ENCODE assay signal across 8 cellular contexts in the genomic region with DNA sequence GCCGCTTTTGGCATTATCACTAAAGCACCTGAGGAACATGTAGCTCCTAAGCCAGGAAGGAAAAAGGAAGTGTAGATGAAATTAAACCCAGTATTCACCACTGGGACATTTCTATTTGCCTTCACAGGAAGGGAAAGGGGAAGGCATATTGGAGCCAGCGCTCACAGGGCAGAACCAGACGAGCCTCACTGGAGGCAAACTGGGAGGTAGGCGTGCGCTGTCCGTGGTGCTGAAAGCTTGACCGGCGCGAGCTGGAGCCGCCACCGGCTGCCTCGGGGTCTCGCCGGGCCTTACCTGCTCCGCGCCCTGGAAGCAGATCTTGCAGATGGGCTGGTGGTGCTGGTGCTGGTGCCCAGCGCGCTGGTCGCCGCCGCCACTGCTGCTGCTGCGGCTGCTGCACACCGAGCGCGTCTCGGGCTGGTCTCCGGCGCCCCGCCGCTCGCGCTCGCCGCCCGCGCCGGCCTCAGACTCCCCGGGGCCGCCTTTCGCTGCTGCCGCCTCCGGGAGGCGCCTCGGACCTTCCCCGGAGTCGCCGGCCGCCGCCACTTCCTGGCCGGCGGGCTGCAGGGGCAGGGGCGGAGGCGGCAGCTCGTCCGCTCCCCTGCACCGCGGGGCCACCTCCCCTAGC. TPM values are rescaled to one million over a fixed set of nuclear protein-coding genes. Genes with fewer than 3 reads are reported as not detected.
DNase-seq lines count a peak whose midpoint lies in the region; ATAC-seq and TF ChIP-seq lines count a peak whose summit lies in the region.

No MANE protein-coding gene starts in this region.

- peaks cover 54% of the 10 kb centered on the region for H3K27me3 Mint-ChIP-seq in WTC11 (ENCODE audit: low read depth)
- H3K27me3 Mint-ChIP-seq in endothelial cell (ENCODE audit: unreplicated experiment) = peaks cover 11% of the 10 kb centered on the region

- peaks cover 11% of the 10 kb centered on the region for H3K27me3 ChIP-seq in lung (ENCODE audit: control insufficient read depth, insufficient read depth)
- H3K27me3 ChIP-seq in stomach = peaks cover 14 to 78% (median 33%) of the 10 kb centered on the region in 3 donors

- no peak overlapping the region for H3K27ac Mint-ChIP-seq in WTC11
- peak overlapping the region; percentile 57 for H3K27ac Mint-ChIP-seq in endothelial cell (ENCODE audit: unreplicated experiment)

- H3K4me1 Mint-ChIP-seq in WTC11 (peaks cover 13% of the 10 kb centered on the region), endothelial cell (ENCODE audit: unreplicated experiment) (peaks cover 3% of the 10 kb centered on the region)

- H3K4me3 Mint-ChIP-seq in WTC11 (peak overlapping the region; percentile 57), endothelial cell (ENCODE audit: unreplicated experiment) (peak overlapping the region; percentile 94)

- POLR2A ChIA-PET in WTC11 (lab: Charles Lee) = interaction anchor here (1.0 kb wide), 1 partner anchor 26 kb away, joined by 6 read pairs; no protein-coding TSS in a partner anchor

- no peak for TF ChIP-seq EP300 in stomach (IDR thresholded peaks at IDR 0.05)

- H3K9me3 Mint-ChIP-seq in WTC11 (no peaks in the 10 kb centered on the region), endothelial cell (ENCODE audit: unreplicated experiment) (no peaks in the 10 kb centered on the region)

- H3K36me3 Mint-ChIP-seq in WTC11 (no peaks in the 10 kb centered on the region), endothelial cell (ENCODE audit: low read depth, unreplicated experiment) (peaks cover 4% of the 10 kb centered on the region)

- no peak for TF ChIP-seq POLR2A in stomach (IDR thresholded peaks at IDR 0.05)

- H3K9me3 ChIP-seq in lung (ENCODE audit: control insufficient read depth in 2 of 2, insufficient read depth in 1 of 2, low read length in 1 of 2) (peaks cover 0 to 12% of the 10 kb centered on the region in 2 donors), stomach (peaks cover 0 to 9% (median 0%) of the 10 kb centered on the region in 4 donors)

- ATAC-seq in WTC11 (peak; percentile 88), lung (ENCODE audit: insufficient read depth, low FRiP score) (peak; percentile 74), HG03520 (IDR thresholded peaks at IDR 0.05; ENCODE audit: unreplicated experiment) (no peak)

- intact Hi-C loops in stomach (cut with DNase I; ENCODE audit: low total_unique reads) = no loop called here

- peaks cover 7% of the 10 kb centered on the region in 2 donors for H3K4me1 ChIP-seq in lung (ENCODE audit: control insufficient read depth in 2 of 2, insufficient read depth in 2 of 2, low read length in 2 of 2)
- peaks cover 0 to 17% (median 7%) of the 10 kb centered on the region in 4 donors for H3K4me1 ChIP-seq in stomach

- H3K4me3 ChIP-seq in lung (no peak overlapping the region), stomach (peak overlapping the region; percentile 11 to 42 (median 26))

- DNase-seq in DMS153 (lab: John Stamatoyannopoulos, UW) (peak; percentile 49), LoVo (ENCODE audit: low spot score) (peak; percentile 19), WTC11 (ENCODE audit: low spot score) (peak; percentile 96), endothelial cell (ENCODE audit: low spot score) (peak; percentile 94), lung (ENCODE audit: low spot score) (peak; percentile 48), stomach (peak; percentile 45), NCI-H187 treated with DMSO at 0.1 percent for 48 hours (lab: John Stamatoyannopoulos, UW) (no peak)

- 5 to 7% methylated on average over 52 to 57 of the region's 57 CpGs for WGBS in lung, 2 donors
- WGBS in stomach, 5 donors = 5 to 13% (median 8%) methylated on average over 9 to 57 of the region's 57 CpGs

- CTCF ChIA-PET in WTC11 (lab: Charles Lee) = interaction anchor here (1.1 to 3.4 kb wide), 6 partner anchors 18 to 280 kb away, joined by 3 to 15 read pairs (median 4); no protein-coding TSS in a partner anchor

- no peak for TF ChIP-seq CTCF in WTC11 (IDR thresholded peaks at IDR 0.05)
- TF ChIP-seq CTCF in endothelial cell (IDR thresholded peaks at IDR 0.05; ENCODE audit: unreplicated experiment) = no peak
- TF ChIP-seq CTCF in lung (IDR thresholded peaks at IDR 0.05; ENCODE audit: control extremely low read depth, extremely low read depth) = no peak
- TF ChIP-seq CTCF in stomach (IDR thresholded peaks at IDR 0.05) = no peak

- H3K27ac ChIP-seq in lung (ENCODE audit: low read depth in 1 of 2, low read length in 1 of 2) = no peak overlapping the region
- no peak overlapping the region for H3K27ac ChIP-seq in stomach

- H3K36me3 ChIP-seq in lung (ENCODE audit: control insufficient read depth in 2 of 2, insufficient read depth in 2 of 2, low read length in 2 of 2) (no peaks in the 10 kb centered on the region), stomach (no peaks in the 10 kb centered on the region)

TF ChIP-seq in WTC11, 78 proteins besides CTCF, POLR2A, EP300 and RAD21 (continues in another document):
- TF ChIP-seq ZNF232 (CRISPR knock-in tag; IDR thresholded peaks at IDR 0.05) (peak; percentile 96), GTF2I (CRISPR knock-in tag; conservative IDR thresholded peaks at IDR 0.05) (no peak), GRHL2 (CRISPR knock-in tag; IDR thresholded peaks at IDR 0.05; ENCODE audit: insufficient replicate concordance, severe bottlenecking) (no peak), SMAD4 (CRISPR knock-in tag; IDR thresholded peaks at IDR 0.05) (peak; percentile 82), FOXJ3 (CRISPR knock-in tag; IDR thresholded peaks at IDR 0.05; ENCODE audit: borderline replicate concordance) (no peak), CREM (CRISPR knock-in tag; IDR thresholded peaks at IDR 0.05) (peak; percentile 84), NR3C1 (CRISPR knock-in tag; conservative IDR thresholded peaks at IDR 0.05; ENCODE audit: low read depth) (peak; percentile 92; the same call in 1 of the 2 replicates), RELA (CRISPR knock-in tag; IDR thresholded peaks at IDR 0.05; ENCODE audit: borderline replicate concordance) (peak; percentile 85), OVOL2 (CRISPR knock-in tag; IDR thresholded peaks at IDR 0.05; ENCODE audit: borderline replicate concordance) (no peak)
- TF ChIP-seq, protein P1, sequence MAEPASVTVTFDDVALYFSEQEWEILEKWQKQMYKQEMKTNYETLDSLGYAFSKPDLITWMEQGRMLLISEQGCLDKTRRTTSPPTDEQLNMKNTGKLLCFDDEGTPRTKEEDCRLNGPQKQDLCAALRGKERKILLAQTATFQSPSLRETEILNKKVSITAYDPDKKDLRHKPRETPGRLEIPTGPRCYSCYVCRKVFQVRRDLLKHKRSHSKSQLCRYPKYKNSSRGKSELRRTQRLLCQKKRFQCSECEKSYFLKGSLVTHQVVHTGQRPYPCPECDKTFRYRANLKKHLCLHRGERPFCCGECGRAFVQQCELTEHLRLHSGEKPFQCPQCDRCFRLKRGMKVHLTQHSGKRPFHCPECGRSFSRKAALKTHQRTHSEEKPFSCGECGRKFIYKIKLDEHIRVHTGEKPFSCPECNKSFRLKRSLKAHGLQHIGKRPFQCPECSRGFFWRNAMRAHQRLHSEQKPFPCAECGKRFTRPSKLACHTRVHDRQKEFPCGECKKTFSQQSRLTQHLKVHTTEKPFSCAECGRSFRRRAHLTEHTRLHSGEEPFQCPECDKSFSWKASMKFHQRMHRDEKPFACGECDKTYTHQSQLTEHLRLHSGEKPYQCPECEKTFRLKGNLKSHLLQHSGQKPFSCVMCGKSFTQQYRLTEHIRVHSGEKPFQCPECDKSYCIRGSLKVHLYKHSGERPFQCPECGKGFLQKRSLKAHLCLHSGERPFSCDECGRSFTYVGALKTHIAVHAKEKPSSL (CRISPR knock-in tag; conservative IDR thresholded peaks at IDR 0.05) = no peak
- TF ChIP-seq, protein P2, sequence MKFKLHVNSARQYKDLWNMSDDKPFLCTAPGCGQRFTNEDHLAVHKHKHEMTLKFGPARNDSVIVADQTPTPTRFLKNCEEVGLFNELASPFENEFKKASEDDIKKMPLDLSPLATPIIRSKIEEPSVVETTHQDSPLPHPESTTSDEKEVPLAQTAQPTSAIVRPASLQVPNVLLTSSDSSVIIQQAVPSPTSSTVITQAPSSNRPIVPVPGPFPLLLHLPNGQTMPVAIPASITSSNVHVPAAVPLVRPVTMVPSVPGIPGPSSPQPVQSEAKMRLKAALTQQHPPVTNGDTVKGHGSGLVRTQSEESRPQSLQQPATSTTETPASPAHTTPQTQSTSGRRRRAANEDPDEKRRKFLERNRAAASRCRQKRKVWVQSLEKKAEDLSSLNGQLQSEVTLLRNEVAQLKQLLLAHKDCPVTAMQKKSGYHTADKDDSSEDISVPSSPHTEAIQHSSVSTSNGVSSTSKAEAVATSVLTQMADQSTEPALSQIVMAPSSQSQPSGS (CRISPR knock-in tag; IDR thresholded peaks at IDR 0.05; ENCODE audit: borderline replicate concordance, low read depth) = 0 out of 2 replicates have a peak, but pooled peaks have one; percentile 59
- TF ChIP-seq, protein P3, sequence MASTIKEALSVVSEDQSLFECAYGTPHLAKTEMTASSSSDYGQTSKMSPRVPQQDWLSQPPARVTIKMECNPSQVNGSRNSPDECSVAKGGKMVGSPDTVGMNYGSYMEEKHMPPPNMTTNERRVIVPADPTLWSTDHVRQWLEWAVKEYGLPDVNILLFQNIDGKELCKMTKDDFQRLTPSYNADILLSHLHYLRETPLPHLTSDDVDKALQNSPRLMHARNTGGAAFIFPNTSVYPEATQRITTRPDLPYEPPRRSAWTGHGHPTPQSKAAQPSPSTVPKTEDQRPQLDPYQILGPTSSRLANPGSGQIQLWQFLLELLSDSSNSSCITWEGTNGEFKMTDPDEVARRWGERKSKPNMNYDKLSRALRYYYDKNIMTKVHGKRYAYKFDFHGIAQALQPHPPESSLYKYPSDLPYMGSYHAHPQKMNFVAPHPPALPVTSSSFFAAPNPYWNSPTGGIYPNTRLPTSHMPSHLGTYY (CRISPR knock-in tag; IDR thresholded peaks at IDR 0.05) = no peak
- TF ChIP-seq, protein P4, sequence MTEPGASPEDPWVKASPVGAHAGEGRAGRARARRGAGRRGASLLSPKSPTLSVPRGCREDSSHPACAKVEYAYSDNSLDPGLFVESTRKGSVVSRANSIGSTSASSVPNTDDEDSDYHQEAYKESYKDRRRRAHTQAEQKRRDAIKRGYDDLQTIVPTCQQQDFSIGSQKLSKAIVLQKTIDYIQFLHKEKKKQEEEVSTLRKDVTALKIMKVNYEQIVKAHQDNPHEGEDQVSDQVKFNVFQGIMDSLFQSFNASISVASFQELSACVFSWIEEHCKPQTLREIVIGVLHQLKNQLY (CRISPR knock-in tag; IDR thresholded peaks at IDR 0.05) = 0 out of 2 replicates have a peak, but pooled peaks have one; percentile 54

RNA-seq across cellular contexts. Expression of a gene that starts 0.7 kb away (rescaled TPM):
- total RNA-seq in WTC11 (2021) (2.9 to 3.8 TPM (median 3.1 TPM) in 3 replicates), endothelial cell (ENCODE audit: unreplicated experiment) (2.2 TPM), lung (not detected), stomach (not detected)
- polyA plus RNA-seq in lung (not detected), stomach (not detected)
